ENCODE assay signal across 11 cellular contexts in the genomic region with DNA sequence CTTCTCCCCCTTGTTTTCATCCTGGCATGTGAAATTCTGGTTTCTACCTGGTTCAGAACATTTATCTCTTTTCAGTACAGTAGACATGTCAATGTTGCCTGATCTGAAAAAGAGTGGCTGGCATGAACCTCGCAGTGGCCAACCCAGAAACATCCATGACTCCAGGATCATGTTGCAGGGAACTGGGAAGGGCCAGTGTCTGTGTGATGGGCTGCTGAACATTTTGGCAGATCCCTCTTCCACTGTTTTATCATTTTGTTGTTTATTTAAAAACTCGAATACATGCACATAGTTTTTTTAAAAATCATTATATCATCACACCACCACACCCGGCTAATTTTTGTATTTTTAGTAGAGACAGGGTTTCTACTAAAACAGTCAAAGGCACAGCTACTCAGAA. TPM values are rescaled to one million over a fixed set of nuclear protein-coding genes. Genes with fewer than 3 reads are reported as not detected.
"Had no signal": no experiment of that assay in that cellular context is flagged by ENCODE, and none has a peak within 500 bp of the region (broad histone marks: within the 10 kb centered on the region; RNA-seq: fewer than 3 reads in every experiment).

No MANE protein-coding gene starts in this region.

- H3K9me3 ChIP-seq: HAP-1 had no signal

- H3K4me1 ChIP-seq: HAP-1 had no signal

- DNase-seq: H7, HFFc6, KBM-7 had no signal

- H3K9me3 Mint-ChIP-seq: GM23338, HFFc6, IgD-negative memory B cell had no signal

- H3K36me3 ChIP-seq: HAP-1 had no signal

- H3K4me3 ChIP-seq: GM23338, HAP-1 had no signal

- H3K4me2 ChIP-seq: GM23338 had no signal

- H3K27ac ChIP-seq: HL-60 had no signal

- H3K4me3 Mint-ChIP-seq: GM23338, HFFc6, IgD-negative memory B cell had no signal

- FAIRE-seq: HepG2 had no signal

- H3K27ac Mint-ChIP-seq: GM23338, HFFc6, IgD-negative memory B cell had no signal

- ATAC-seq: GM23338, HCT116 had no signal

RNA-seq across cellular contexts. Expression of a gene that starts 19.0 kb away (rescaled TPM):
- total RNA-seq: H7 had no signal
- polyA plus RNA-seq: HepG2, IgD-negative memory B cell had no signal

RNA-seq across cellular contexts. Expression of a gene that starts 50.5 kb away (rescaled TPM):
- total RNA-seq: GM23338, H4, H7, HepG2, HFFc6, HT1080 had no signal
- polyA plus RNA-seq: GM23338, HepG2, IgD-negative memory B cell had no signal

RNA-seq across cellular contexts. Expression of a gene that starts 54.4 kb away (rescaled TPM):
- total RNA-seq: H4, HFFc6, HT1080 had no signal
